In genomic region chr5:14143843-14144585, GRCh38 we compare ENCODE assay signal across 8 cellular contexts. TPM values are rescaled to one million over a fixed set of nuclear protein-coding genes. Genes with fewer than 3 reads are reported as not detected.
DNase-seq lines count a peak whose midpoint lies in the region; ATAC-seq, FAIRE-seq and TF ChIP-seq lines count a peak whose summit lies in the region.

No MANE protein-coding gene starts in this region.

- no peak for TF ChIP-seq CTCF in RWPE2 (IDR thresholded peaks at IDR 0.05; ENCODE audit: poor library complexity, severe bottlenecking)
- no peak for TF ChIP-seq CTCF in GM12878 (IDR thresholded peaks at IDR 0.05 in 2 of 3, conservative IDR thresholded peaks at IDR 0.05 in 1 of 3; ENCODE audit: control insufficient read depth in 2 of 3, extremely low read depth in 1 of 3, insufficient read depth in 1 of 3, low read depth in 3 of 3, low read length in 3 of 3)
- TF ChIP-seq CTCF in kidney (IDR thresholded peaks at IDR 0.05; ENCODE audit: borderline replicate concordance, extremely low read depth, insufficient read depth): no peak

- H3K4me3 ChIP-seq in RWPE2 (ENCODE audit: severe bottlenecking) (peak overlapping the region; percentile 99), GM12878 (peak overlapping the region; percentile 100), kidney (ENCODE audit: low read length in 2 of 2) (peak overlapping the region; percentile 72 to 79)

- RAD21 ChIA-PET in GM12878 (lab: Charles Lee; ENCODE audit: unreplicated experiment): interaction anchor here (1.5 to 17.7 kb wide), 7 partner anchors 12 to 524 kb away, joined by 4 to 373 read pairs (median 13); no protein-coding TSS in a partner anchor

- SMC1A ChIA-PET in GM12878 (lab: Charles Lee; ENCODE audit: uncharacterized antibody, unreplicated experiment): interaction anchor here (2.2 to 18.3 kb wide), 5 partner anchors 14 to 70 kb away, joined by 15 to 430 read pairs (median 124); no protein-coding TSS in a partner anchor

- FAIRE-seq in GM12878 (lab: Jason Lieb, UNC) (no peak), kidney (lab: Jason Lieb, UNC) (no peak)

- CTCF ChIA-PET in GM12878 (lab: Yijun Ruan, JAX): interaction anchor here (1.4 to 2.5 kb wide), 2 partner anchors 35 to 36 kb away, joined by 4 to 19 read pairs; no protein-coding TSS in a partner anchor

- no peak for TF ChIP-seq RAD21 in GM12878 (IDR thresholded peaks at IDR 0.05; ENCODE audit: insufficient read depth, low read depth, low read length)

- BruUV-seq in GM12878 (replicated peaks; lab: Mats Ljungman, UMichigan): TSS peak; percentile 62

- peak overlapping the region; percentile 43; the same call in 1 of the 2 replicates for H2AFZ ChIP-seq in GM12878 (ENCODE audit: control insufficient read depth, low read depth, low read length)

- H3K9me3 ChIP-seq in RWPE2 (ENCODE audit: severe bottlenecking): no peaks in the 10 kb centered on the region
- H3K9me3 ChIP-seq in GM12878 (replicated peaks; ENCODE audit: control insufficient read depth, insufficient read depth, low read length): no peaks in the 10 kb centered on the region; the same call in 2 of the 3 replicates
- H3K9me3 ChIP-seq in kidney (ENCODE audit: control insufficient read depth in 1 of 2, low read length in 2 of 2): no peaks in the 10 kb centered on the region

- no peak for TF ChIP-seq EP300 in GM12878 (IDR thresholded peaks at IDR 0.05; ENCODE audit: borderline replicate concordance in 1 of 2, control insufficient read depth in 1 of 2, low read depth in 2 of 2, low read length in 2 of 2)

- H3K4me1 ChIP-seq in RWPE2 (ENCODE audit: insufficient read depth, poor library complexity, severe bottlenecking): peaks cover 30% of the 10 kb centered on the region
- H3K4me1 ChIP-seq in GM12878 (ENCODE audit: control insufficient read depth, insufficient read depth, low read length): peaks cover 24% of the 10 kb centered on the region
- peaks cover 18 to 24% of the 10 kb centered on the region in 2 donors for H3K4me1 ChIP-seq in kidney (ENCODE audit: control insufficient read depth in 1 of 2, insufficient read depth in 1 of 2, low read depth in 1 of 2, low read length in 2 of 2)

- ATAC-seq in HG02973 (IDR thresholded peaks at IDR 0.05; ENCODE audit: unreplicated experiment) (peak; percentile 8), RWPE2 (ENCODE audit: low read depth) (0 out of 3 replicates have a peak, but pooled peaks have one; percentile 1), GM12878 (peak; percentile 5)

- TF ChIP-seq POLR2A in GM12878 (IDR thresholded peaks at IDR 0.05; ENCODE audit: low read depth, low read length): peak; percentile 57

- H4K20me1 ChIP-seq in GM12878 (ENCODE audit: control insufficient read depth, insufficient read depth): no peaks in the 10 kb centered on the region

- H3K4me2 ChIP-seq in GM12878 (ENCODE audit: control insufficient read depth, insufficient read depth): peak overlapping the region; percentile 38; the same call in 1 of the 2 replicates

- in situ Hi-C loops in GM12878 (cut with MboI): no loop called here

- POLR2A ChIA-PET in GM12878 (lab: Charles Lee): interaction anchor here (0.6 to 22.7 kb wide), 8 partner anchors 8 to 115 kb away, joined by 3 to 347 read pairs (median 7); no protein-coding TSS in a partner anchor

- intact Hi-C loops in GM12878 (cut with micrococcal nuclease; ENCODE audit: unreplicated experiment): loop anchor here (1.0 to 2.0 kb wide), 2 partner anchors 25 to 126 kb away; no protein-coding TSS in a partner anchor
- intact Hi-C loops in kidney (cut with DNase I): no loop called here

- WGBS in GM12878 (ENCODE audit: insufficient coverage, insufficient replicate concordance, low lambda C conversion rate, missing lambda C conversion rate): under 1% methylated on average over 70 of the region's 84 CpGs

- peaks cover 56% of the 10 kb centered on the region for H3K79me2 ChIP-seq in GM12878 (ENCODE audit: control insufficient read depth, insufficient read depth, low read length)

- H3K27ac ChIP-seq in RWPE2 (ENCODE audit: poor library complexity, severe bottlenecking) (peak overlapping the region; percentile 87), GM12878 (ENCODE audit: control insufficient read depth, insufficient read depth) (peak overlapping the region; percentile 64), kidney (ENCODE audit: low read depth in 2 of 2, low read length in 2 of 2) (peak overlapping the region; percentile 92)

- peak; percentile 39 for DNase-seq in NCI-H82 (lab: John Stamatoyannopoulos, UW)
- DNase-seq in NCI-H82 treated with DMSO at 0.1 percent for 48 hours (lab: John Stamatoyannopoulos, UW; ENCODE audit: unreplicated experiment): no peak
- DNase-seq in RWPE2 (ENCODE audit: low spot score): peak; percentile 79
- no peak for DNase-seq in GM12878 (ENCODE audit: low read depth, low spot score)
- DNase-seq in kidney: peak; percentile 84
- peak; percentile 1 to 14 (median 9) for DNase-seq in stimulated activated CD4-positive, alpha-beta T cell treated with anti-CD3 and anti-CD28 coated beads, Interleukin-12 subunit alpha, Interleukin-12 subunit beta, amount 100 ng/mL, for 48 hours (ENCODE audit: low read depth in 2 of 3, low spot score in 1 of 3)
- no peak for DNase-seq in NK-92 treated with Interleukin-12 subunit alpha and Interleukin-12 subunit beta, amount 100 ng/mL, for 24 hours (lab: John Stamatoyannopoulos, UW)

- H3K36me3 ChIP-seq in RWPE2 (ENCODE audit: low read depth): peaks cover 13% of the 10 kb centered on the region
- H3K36me3 ChIP-seq in GM12878 (ENCODE audit: control insufficient read depth in 2 of 2, insufficient read depth in 2 of 2, low read length in 1 of 2): no peaks in the 10 kb centered on the region; a peak in 1 of 4 replicates
- H3K36me3 ChIP-seq in kidney (ENCODE audit: control insufficient read depth in 1 of 2, insufficient read depth in 2 of 2, low read length in 2 of 2): no peaks in the 10 kb centered on the region

- H3K9ac ChIP-seq in GM12878 (ENCODE audit: control insufficient read depth, insufficient read depth, low read length): peak overlapping the region; percentile 84
- H3K9ac ChIP-seq in kidney (ENCODE audit: low read length in 2 of 2): peak overlapping the region; percentile 45 to 81

- H3K27me3 ChIP-seq in RWPE2 (ENCODE audit: insufficient read depth, poor library complexity, severe bottlenecking): no peaks in the 10 kb centered on the region
- H3K27me3 ChIP-seq in GM12878 (replicated peaks in 1 of 2; ENCODE audit: control insufficient read depth in 2 of 2, insufficient read depth in 2 of 2, low read length in 1 of 2): no peaks in the 10 kb centered on the region

TF ChIP-seq in GM12878, 131 proteins besides CTCF, POLR2A, EP300 and RAD21 (continues in another document):
- TF ChIP-seq, protein P1, sequence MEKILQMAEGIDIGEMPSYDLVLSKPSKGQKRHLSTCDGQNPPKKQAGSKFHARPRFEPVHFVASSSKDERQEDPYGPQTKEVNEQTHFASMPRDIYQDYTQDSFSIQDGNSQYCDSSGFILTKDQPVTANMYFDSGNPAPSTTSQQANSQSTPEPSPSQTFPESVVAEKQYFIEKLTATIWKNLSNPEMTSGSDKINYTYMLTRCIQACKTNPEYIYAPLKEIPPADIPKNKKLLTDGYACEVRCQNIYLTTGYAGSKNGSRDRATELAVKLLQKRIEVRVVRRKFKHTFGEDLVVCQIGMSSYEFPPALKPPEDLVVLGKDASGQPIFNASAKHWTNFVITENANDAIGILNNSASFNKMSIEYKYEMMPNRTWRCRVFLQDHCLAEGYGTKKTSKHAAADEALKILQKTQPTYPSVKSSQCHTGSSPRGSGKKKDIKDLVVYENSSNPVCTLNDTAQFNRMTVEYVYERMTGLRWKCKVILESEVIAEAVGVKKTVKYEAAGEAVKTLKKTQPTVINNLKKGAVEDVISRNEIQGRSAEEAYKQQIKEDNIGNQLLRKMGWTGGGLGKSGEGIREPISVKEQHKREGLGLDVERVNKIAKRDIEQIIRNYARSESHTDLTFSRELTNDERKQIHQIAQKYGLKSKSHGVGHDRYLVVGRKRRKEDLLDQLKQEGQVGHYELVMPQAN (conservative IDR thresholded peaks at IDR 0.05): peak; percentile 74
- peak; percentile 23; the same call in 1 of the 2 replicates for TF ChIP-seq DPF2 (IDR thresholded peaks at IDR 0.05)
- no peak; the same call in 1 of the 2 replicates for TF ChIP-seq IKZF1 (conservative IDR thresholded peaks at IDR 0.05)
- TF ChIP-seq LARP7 (IDR thresholded peaks at IDR 0.05): peak; percentile 84

RNA-seq across cellular contexts. Expression of gene TRIO, which starts 0.9 kb away (rescaled TPM):
- total RNA-seq in GM12878 (2013; cell fraction: nucleolus; rRNA removed): 1,689 and 1,819 TPM in 2 replicates
- total RNA-seq in GM12878 (2014; rRNA removed) (49.0 and 50.6 TPM in 2 replicates), GM12878 (2014; rRNA removed; fragmentation: Illumina TruSeq; extraction: Trizol) (48.9 and 56.3 TPM in 2 replicates), GM12878 (2021) (87.3 and 96.4 TPM in 2 replicates), kidney (149 TPM)
- polyA plus RNA-seq in GM12878 (2011; ENCODE audit: low read depth): 62.6 TPM
- polyA plus RNA-seq in GM12878 (2011; rRNA removed) (67.6 and 71.9 TPM in 2 replicates), GM12878 (2014; fragmentation: Illumina TruSeq; extraction: Trizol) (41.3 and 57.2 TPM in 2 replicates), GM12878 (2014; fragmentation: Nextera tagmentation; extraction: Ambion mirVana) (1 to 10 TPM; 5.1 to 5.8 TPM), GM12878 (2014; rRNA removed) (40.2 and 49.4 TPM in 2 replicates), GM12878 (2016; fragmentation: Nextera tagmentation; extraction: Ambion mirVana) (10 to 100 TPM in 1 of 2 experiments, 1 to 10 TPM in 1; 10.0 to 11.2 TPM), kidney (ENCODE audit: insufficient read depth, low read depth, low replicate concordance) (9.5 TPM)
- polyA plus RNA-seq in GM12878 (2011; cell fraction: cytosol; rRNA removed): 46.8 and 51.7 TPM in 2 replicates
- 366 and 390 TPM in 2 replicates for polyA plus RNA-seq in GM12878 (2011; cell fraction: nucleus; rRNA removed)
- 54.9 and 67.5 TPM in 2 replicates for polyA plus RNA-seq in GM12878 (2012)
- polyA minus RNA-seq in GM12878 (2011; rRNA and poly(A)+ RNA removed): 414 and 436 TPM in 2 replicates
- 45.6 and 49.8 TPM in 2 replicates for polyA minus RNA-seq in GM12878 (2011; cell fraction: cytosol; rRNA and poly(A)+ RNA removed)
- polyA minus RNA-seq in GM12878 (2011; cell fraction: nucleus; rRNA and poly(A)+ RNA removed): 344 and 514 TPM in 2 replicates

Comparison
In these comparisons a context has a peak if more than half of its experiments do, and no peak if none do; other contexts are left out.
1. DNase-seq: peak in NCI-H82 (single experiment), RWPE2 (single experiment), kidney (single experiment) and stimulated activated CD4-positive, alpha-beta T cell treated with anti-CD3 and anti-CD28 coated beads, Interleukin-12 subunit alpha, Interleukin-12 subunit beta, amount 100 ng/mL, for 48 hours (3 of 3); none in NCI-H82 treated with DMSO at 0.1 percent for 48 hours (single experiment), GM12878 (single experiment) and NK-92 treated with Interleukin-12 subunit alpha and Interleukin-12 subunit beta, amount 100 ng/mL, for 24 hours (single experiment).
2. Peak in every context shown above with its lines, with median percentiles within 50 percentile points of each other: ATAC-seq, H3K27ac ChIP-seq and H3K4me3 ChIP-seq.